ENCODE assay signal across 12 cellular contexts in genomic region chr17:82893779-82894178, GRCh38. TPM values are rescaled to one million over a fixed set of nuclear protein-coding genes. Genes with fewer than 3 reads are reported as not detected.
DNase-seq lines count a peak whose midpoint lies in the region; ATAC-seq and TF ChIP-seq lines count a peak whose summit lies in the region.
"Had no signal": no experiment of that assay in that cellular context is flagged by ENCODE, and none has a peak within 500 bp of the region (broad histone marks: within the 10 kb centered on the region; RNA-seq: fewer than 3 reads in every experiment).

No MANE protein-coding gene starts in this region.

- H3K9me2 ChIP-seq in OCI-LY7 (ENCODE audit: insufficient read depth, low read length): no peaks in the 10 kb centered on the region

- H3K79me2 ChIP-seq in OCI-LY7 (ENCODE audit: insufficient read depth, low read depth, low read length): no peaks in the 10 kb centered on the region

- intact Hi-C loops in OCI-LY7 (cut with micrococcal nuclease; ENCODE audit: unreplicated experiment) (no loop called here), left colon (cut with DNase I, micrococcal nuclease) (no loop called here)
- intact Hi-C loops in naive thymus-derived CD4-positive, alpha-beta T cell (cut with micrococcal nuclease): loop anchor here (1.0 kb wide), 4 partner anchors 8 to 111 kb away; no protein-coding TSS in a partner anchor

- CTCF ChIA-PET in OCI-LY7 (lab: Charles Lee; ENCODE audit: unreplicated experiment): no interaction called here
- CTCF ChIA-PET in naive thymus-derived CD4-positive, alpha-beta T cell (lab: Charles Lee): interaction anchor here (0.9 to 1.2 kb wide), 3 partner anchors 8 to 76 kb away, joined by 3 to 4 read pairs (median 4); no protein-coding TSS in a partner anchor

- no peaks in the 10 kb centered on the region for H3K27me3 Mint-ChIP-seq in naive thymus-derived CD4-positive, alpha-beta T cell

- peaks cover 5% of the 10 kb centered on the region for H4K20me1 ChIP-seq in BLaER1
- no peaks in the 10 kb centered on the region for H4K20me1 ChIP-seq in OCI-LY7 (ENCODE audit: insufficient read depth, low read length)

- TF ChIP-seq CTCF in OCI-LY7 (conservative IDR thresholded peaks at IDR 0.05; ENCODE audit: low read length): no peak

- H3K9me3 Mint-ChIP-seq in naive thymus-derived CD4-positive, alpha-beta T cell: no peaks in the 10 kb centered on the region

- H3K4me1 ChIP-seq in BLaER1 (peaks cover 98% of the 10 kb centered on the region), OCI-LY7 (ENCODE audit: insufficient read depth, low read length, poor library complexity, severe bottlenecking) (peaks cover 17% of the 10 kb centered on the region)
- peaks cover 17 to 23% of the 10 kb centered on the region in 2 donors for H3K4me1 ChIP-seq in naive thymus-derived CD4-positive, alpha-beta T cell (ENCODE audit: control insufficient read depth in 2 of 2, insufficient read depth in 2 of 2, low read length in 2 of 2)
- H3K4me1 ChIP-seq: ascending aorta had no signal

- ATAC-seq in naive thymus-derived CD4-positive, alpha-beta T cell: no peak
- ATAC-seq in HG03432 (IDR thresholded peaks at IDR 0.05; ENCODE audit: unreplicated experiment) (no peak), left colon (no peak), HG02981 (IDR thresholded peaks at IDR 0.05; ENCODE audit: unreplicated experiment) (no peak)

- H3K36me3 ChIP-seq in BLaER1 (peaks cover 57% of the 10 kb centered on the region), OCI-LY7 (ENCODE audit: insufficient read depth, low read length) (peaks cover 38% of the 10 kb centered on the region)
- peaks cover 0 to 30% (median 0%) of the 10 kb centered on the region in 3 experiments for H3K36me3 ChIP-seq in naive thymus-derived CD4-positive, alpha-beta T cell (ENCODE audit: control insufficient read depth in 2 of 3, insufficient read depth in 3 of 3, low read length in 3 of 3)
- H3K36me3 ChIP-seq: ascending aorta had no signal

- H3K27me3 ChIP-seq in BLaER1: no peaks in the 10 kb centered on the region
- no peaks in the 10 kb centered on the region for H3K27me3 ChIP-seq in naive thymus-derived CD4-positive, alpha-beta T cell (ENCODE audit: control insufficient read depth in 2 of 2, insufficient read depth in 2 of 2, low read length in 2 of 2)
- H3K27me3 ChIP-seq: ascending aorta had no signal

- peak overlapping the region; percentile 58 for H3K27ac ChIP-seq in BLaER1
- H3K27ac ChIP-seq in OCI-LY7 (ENCODE audit: low read depth, low read length, poor library complexity, severe bottlenecking): no peak overlapping the region
- peak overlapping the region; percentile 67 for H3K27ac ChIP-seq in naive thymus-derived CD4-positive, alpha-beta T cell (ENCODE audit: low read depth, low read length)
- H3K27ac ChIP-seq: ascending aorta had no signal

- DNase-seq in OCI-LY7 (ENCODE audit: low spot score) (no peak), dermis blood vessel endothelial cell (peak; percentile 79), cerebellar nuclear complex (lab: John Stamatoyannopoulos, UW) (no peak), left colon (no peak)
- DNase-seq in naive thymus-derived CD4-positive, alpha-beta T cell: peak in 1 of 9 donors; percentile 38
- DNase-seq: COR-L47, midbrain had no signal

- H3K4me2 ChIP-seq in BLaER1 (peak overlapping the region; percentile 69), OCI-LY7 (ENCODE audit: low read length) (0 out of 2 replicates have a peak overlapping the region, but pooled peaks have one; percentile 1)

- peaks cover 10 to 45% (median 34%) of the 10 kb centered on the region in 7 donors for H3K4me1 Mint-ChIP-seq in naive thymus-derived CD4-positive, alpha-beta T cell

- peak overlapping the region in 7 of 10 donors; percentile 67 to 82 (median 78) for H3K4me3 Mint-ChIP-seq in naive thymus-derived CD4-positive, alpha-beta T cell

- H3K9ac ChIP-seq in BLaER1: peak overlapping the region; percentile 34

- POLR2A ChIA-PET in OCI-LY7 (lab: Charles Lee): interaction anchor here (0.6 kb wide), 1 partner anchor 752 kb away, joined by 3 read pairs; no protein-coding TSS in a partner anchor
- POLR2A ChIA-PET in naive thymus-derived CD4-positive, alpha-beta T cell (lab: Charles Lee): interaction anchor here (0.6 to 3.9 kb wide), 6 partner anchors 10 to 112 kb away, joined by 3 to 30 read pairs (median 4); no protein-coding TSS in a partner anchor

- peaks cover 4 to 30% (median 11%) of the 10 kb centered on the region in 5 donors for H3K36me3 Mint-ChIP-seq in naive thymus-derived CD4-positive, alpha-beta T cell

- H3K9me3 ChIP-seq in BLaER1: no peaks in the 10 kb centered on the region
- no peaks in the 10 kb centered on the region for H3K9me3 ChIP-seq in OCI-LY7 (ENCODE audit: low read length)
- H3K9me3 ChIP-seq in naive thymus-derived CD4-positive, alpha-beta T cell (ENCODE audit: control insufficient read depth in 2 of 3, low read length in 3 of 3): no peaks in the 10 kb centered on the region
- H3K9me3 ChIP-seq: ascending aorta had no signal

- H3K4me3 ChIP-seq in BLaER1 (no peak overlapping the region), OCI-LY7 (ENCODE audit: low read depth, low read length, poor library complexity, severe bottlenecking) (no peak overlapping the region)
- H3K4me3 ChIP-seq in naive thymus-derived CD4-positive, alpha-beta T cell (ENCODE audit: low read length): peak overlapping the region; percentile 12
- H3K4me3 ChIP-seq: ascending aorta had no signal

- H2AFZ ChIP-seq in OCI-LY7 (ENCODE audit: low read length): no peak overlapping the region

- H3K27ac Mint-ChIP-seq in naive thymus-derived CD4-positive, alpha-beta T cell: peak overlapping the region; percentile 0 to 95 (median 87)

- no TSS peak for BruUV-seq in OCI-LY7 (replicated peaks; lab: Mats Ljungman, UMichigan)

RNA-seq across cellular contexts. Expression of gene ZNF750, which starts 54.0 kb away (rescaled TPM):
- not detected in 2 replicates for total RNA-seq in OCI-LY7 (2014; rRNA removed; shearing (Covaris generic))
- not detected in 2 replicates for total RNA-seq in OCI-LY7 (2022)
- 0.05 TPM in 1 of 2 replicates, not detected in the other for total RNA-seq in dermis blood vessel endothelial cell
- total RNA-seq in naive thymus-derived CD4-positive, alpha-beta T cell: not detected
- under 1 TPM in 1 of 2 donors, not detected in 1; 0.13 TPM for polyA plus RNA-seq in naive thymus-derived CD4-positive, alpha-beta T cell
- not detected for total RNA-seq in left colon
- total RNA-seq: ascending aorta, HT1080 had no signal

Comparison
In these comparisons a context has a peak if more than half of its experiments do, and no peak if none do; other contexts are left out.
1. intact Hi-C loops: an anchor here in naive thymus-derived CD4-positive, alpha-beta T cell (1.0 kb wide); none called in OCI-LY7 and left colon.